In genomic region chr12:23099604-23100003, GRCh38 we compare ENCODE assay signal across 1 cellular context.
TF ChIP-seq lines count a peak whose summit lies in the region.

No MANE protein-coding gene starts in this region.

TF ChIP-seq in H1, 55 proteins besides CTCF, POLR2A, EP300 and RAD21:
- peak; percentile 28 for TF ChIP-seq CHD7 (IDR thresholded peaks at IDR 0.05; ENCODE audit: insufficient replicate concordance, low read length)
- no peak for TF ChIP-seq KDM5A (IDR thresholded peaks at IDR 0.05; ENCODE audit: low read length)
